Comparison of ENCODE assay signal across 26 cellular contexts in genomic region chr4:123706961-123707360, GRCh38.
A peak's percentile ranks its signal among the peaks of the same experiment; 100 is the strongest.
DNase-seq lines count a peak whose midpoint lies in the region; ATAC-seq and TF ChIP-seq lines count a peak whose summit lies in the region.
"Had no signal": no experiment of that assay in that cellular context is flagged by ENCODE, and none has a peak within 500 bp of the region (broad histone marks: within the 10 kb centered on the region; RNA-seq: fewer than 3 reads in every experiment).

No MANE protein-coding gene starts in this region.

- H3K9ac ChIP-seq in IMR-90 (ENCODE audit: low read depth, low read length): no peak overlapping the region

- peak overlapping the region; percentile 50; the same call in 1 of the 2 replicates for H4K5ac ChIP-seq in IMR-90 (ENCODE audit: low read depth, low read length)

- no peaks in the 10 kb centered on the region for H4K20me1 ChIP-seq in IMR-90 (ENCODE audit: insufficient read depth, low read length)

- peak overlapping the region; percentile 24; the same call in 1 of the 2 replicates for H2BK20ac ChIP-seq in IMR-90 (ENCODE audit: low read depth, low read length)

- H3K4me3 ChIP-seq in IMR-90 (ENCODE audit: insufficient read depth, low read depth, low read length): no peak overlapping the region
- no peak overlapping the region for H3K4me3 ChIP-seq in choroid plexus epithelial cell (ENCODE audit: low read depth, low read length)
- H3K4me3 ChIP-seq in mucosa of descending colon: no peak overlapping the region
- H3K4me3 ChIP-seq in gastrocnemius medialis: no peak overlapping the region
- H3K4me3 ChIP-seq: coronary artery, ovary, skin epidermis, upper lobe of left lung had no signal

- H3K79me1 ChIP-seq in IMR-90 (ENCODE audit: low read depth in 1 of 2, low read length in 2 of 2): no peaks in the 10 kb centered on the region

- no peak overlapping the region for H3K18ac ChIP-seq in IMR-90 (ENCODE audit: low read depth, low read length)

- H3K9me3 ChIP-seq in IMR-90 (ENCODE audit: control insufficient read depth, insufficient read depth, low read length) (peaks cover 13% of the 10 kb centered on the region), mucosa of descending colon (peaks cover 12% of the 10 kb centered on the region), gastrocnemius medialis (no peaks in the 10 kb centered on the region)

- dilution Hi-C loops in IMR-90 (cut with HindIII; ENCODE audit: low sequenced_read_pairs, unreplicated experiment): no loop called here

- no peak for TF ChIP-seq POLR2A in IMR-90 (IDR thresholded peaks at IDR 0.05; ENCODE audit: low read depth, low read length)
- TF ChIP-seq POLR2A in gastrocnemius medialis (IDR thresholded peaks at IDR 0.05): no peak

- TF ChIP-seq CTCF in IMR-90 (conservative IDR thresholded peaks at IDR 0.05; ENCODE audit: low read depth, low read length) (no peak), choroid plexus epithelial cell (conservative IDR thresholded peaks at IDR 0.05; ENCODE audit: low read depth, low read length) (no peak), mucosa of descending colon (IDR thresholded peaks at IDR 0.05) (no peak), gastrocnemius medialis (IDR thresholded peaks at IDR 0.05 in 4 of 5, conservative IDR thresholded peaks at IDR 0.05 in 1 of 5) (no peak)

- H2AK9ac ChIP-seq in IMR-90 (replicated peaks; ENCODE audit: low read depth, low read length, poor library complexity): no peak overlapping the region

- H3K36me3 ChIP-seq in IMR-90 (ENCODE audit: control insufficient read depth, insufficient read depth, low read length): no peaks in the 10 kb centered on the region
- H3K36me3 ChIP-seq in mucosa of descending colon (ENCODE audit: low read depth): no peaks in the 10 kb centered on the region
- H3K36me3 ChIP-seq in gastrocnemius medialis: no peaks in the 10 kb centered on the region
- H3K36me3 ChIP-seq: ovary, upper lobe of left lung had no signal

- H3K4me2 ChIP-seq in IMR-90 (ENCODE audit: low read depth, low read length): peak overlapping the region; percentile 46; the same call in 1 of the 2 replicates

- H3K27me3 ChIP-seq in IMR-90 (ENCODE audit: control insufficient read depth, insufficient read depth, low read length) (no peaks in the 10 kb centered on the region), gastrocnemius medialis (no peaks in the 10 kb centered on the region)
- H3K27me3 ChIP-seq: ovary, upper lobe of left lung had no signal

- no peak overlapping the region for H2BK120ac ChIP-seq in IMR-90 (ENCODE audit: low read depth, low read length)

- H3K9me1 ChIP-seq in IMR-90 (ENCODE audit: insufficient read depth, low read length): no peaks in the 10 kb centered on the region; the same call in 1 of the 2 replicates

- H2BK5ac ChIP-seq in IMR-90 (ENCODE audit: low read depth, low read length, poor library complexity, severe bottlenecking): no peak overlapping the region

- H3K56ac ChIP-seq in IMR-90 (ENCODE audit: extremely low read depth, insufficient read depth, low read length): no peak overlapping the region

- POLR2A ChIA-PET in IMR-90 (lab: Charles Lee; ENCODE audit: unreplicated experiment): no interaction called here

- H2BK15ac ChIP-seq in IMR-90 (ENCODE audit: low read depth, low read length): peak overlapping the region; percentile 24; the same call in 1 of the 3 replicates

- peak overlapping the region; percentile 62; the same call in 1 of the 2 replicates for H3K23ac ChIP-seq in IMR-90 (ENCODE audit: low read depth, low read length)

- ATAC-seq in IMR-90 (ENCODE audit: low read depth): peak; percentile 35
- no peak for ATAC-seq in mucosa of descending colon
- ATAC-seq in gastrocnemius medialis: no peak
- ATAC-seq: activated CD4-positive, alpha-beta T cell treated with anti-CD3 and anti-CD28 coated beads for 36 hours; activated CD8-positive, alpha-beta T cell treated with anti-CD3 and anti-CD28 coated beads, Interleukin-2, amount 10 ng/mL, durations not matched to agents 7 days and 5 days had no signal

- intact Hi-C loops in IMR-90 (cut with micrococcal nuclease): no loop called here
- intact Hi-C loops in mucosa of descending colon (cut with DNase I, micrococcal nuclease): no loop called here
- intact Hi-C loops in gastrocnemius medialis (cut with DNase I; ENCODE audit: low total_unique reads): no loop called here

- H2AFZ ChIP-seq in IMR-90 (replicated peaks; ENCODE audit: low read length, poor library complexity): no peak overlapping the region

- WGBS in IMR-90 (ENCODE audit: extremely low coverage in 2 of 2, insufficient read length in 1 of 2), 2 experiments: no CpG with 5 or more reads among the region's 1 CpG

- no TSS peak for BruUV-seq in IMR-90 (replicated peaks; lab: Mats Ljungman, UMichigan)

- in situ Hi-C loops in IMR-90 (cut with MboI; ENCODE audit: low sequenced_read_pairs) (no loop called here), gastrocnemius medialis (cut with MboI; ENCODE audit: low sequenced_read_pairs in 4 of 4) (no loop called here)

- CTCF ChIA-PET in IMR-90 (lab: Yijun Ruan, JAX): no interaction called here

- H3K27ac ChIP-seq in IMR-90 (ENCODE audit: insufficient read depth, low read length) (no peak overlapping the region), gastrocnemius medialis (no peak overlapping the region)
- H3K27ac ChIP-seq: 22Rv1, coronary artery, epithelial cell of prostate, ovary, skin epidermis, upper lobe of left lung, VCaP had no signal

- DNase-seq in AG08395 (ENCODE audit: low spot score): peak; percentile 27
- no peak for DNase-seq in IMR-90
- DNase-seq in choroid plexus epithelial cell (ENCODE audit: low read depth): peak; percentile 2
- peak; percentile 60 for DNase-seq in kidney tubule cell (ENCODE audit: low spot score)
- no peak for DNase-seq in mucosa of descending colon
- DNase-seq in GDM1 (lab: John Stamatoyannopoulos, UW): no peak
- no peak for DNase-seq in medulla oblongata (ENCODE audit: extremely low spot score)
- no peak for DNase-seq in gastrocnemius medialis
- DNase-seq: activated CD4-positive, alpha-beta T cell treated with anti-CD3 and anti-CD28 coated beads for 36 hours; activated CD8-positive, alpha-beta T cell treated with anti-CD3 and anti-CD28 coated beads, Interleukin-2, amount 10 ng/mL, durations not matched to agents 7 days and 5 days; CD4-positive, alpha-beta memory T cell; effector CD8-positive, alpha-beta T cell; glutamatergic neuron; HCEC 1CT; NCI-H1092; NCI-H1694 treated with DMSO at 0.1 percent for 48 hours; NCI-H82; ovary; SHP77 treated with DMSO at 0.1 percent for 48 hours; stimulated activated naive CD4-positive, alpha-beta T cell; upper lobe of left lung had no signal

- no peak overlapping the region for H2AK5ac ChIP-seq in IMR-90 (ENCODE audit: low read depth, low read length)

- H3K14ac ChIP-seq in IMR-90 (replicated peaks; ENCODE audit: low read depth, low read length): no peak overlapping the region; the same call in 1 of the 2 replicates

- TF ChIP-seq RAD21 in IMR-90 (IDR thresholded peaks at IDR 0.05; ENCODE audit: low read length): no peak

- H3K4me1 ChIP-seq in IMR-90 (ENCODE audit: control insufficient read depth, insufficient read depth, low read length) (no peaks in the 10 kb centered on the region; the same call in 1 of the 2 replicates), mucosa of descending colon (ENCODE audit: low read depth) (no peaks in the 10 kb centered on the region), gastrocnemius medialis (no peaks in the 10 kb centered on the region)
- H3K4me1 ChIP-seq: upper lobe of left lung had no signal

- H3K4ac ChIP-seq in IMR-90 (ENCODE audit: low read depth, low read length): no peak overlapping the region

- no peak overlapping the region for H4K91ac ChIP-seq in IMR-90 (ENCODE audit: insufficient read depth, low read depth, low read length)

- H4K8ac ChIP-seq in IMR-90 (ENCODE audit: low read depth in 2 of 2, low read length in 2 of 2): no peak overlapping the region

TF ChIP-seq in IMR-90, 13 proteins besides CTCF, POLR2A, EP300 and RAD21:
- TF ChIP-seq MXI1 (IDR thresholded peaks at IDR 0.05; ENCODE audit: borderline replicate concordance, low read depth, low read length): no peak
- no peak for TF ChIP-seq RCOR1 (IDR thresholded peaks at IDR 0.05; ENCODE audit: insufficient replicate concordance, low read length)
- TF ChIP-seq MAZ (IDR thresholded peaks at IDR 0.05; ENCODE audit: borderline replicate concordance, low read depth, low read length): no peak
- TF ChIP-seq CEBPB (IDR thresholded peaks at IDR 0.05; ENCODE audit: low read depth, low read length): no peak
- no peak for TF ChIP-seq USF2 (IDR thresholded peaks at IDR 0.05; ENCODE audit: low read depth, low read length)
- TF ChIP-seq BHLHE40 (IDR thresholded peaks at IDR 0.05; ENCODE audit: low read depth, low read length): no peak
- no peak for TF ChIP-seq SMC3 (IDR thresholded peaks at IDR 0.05; ENCODE audit: low read depth, low read length)

Comparison
In these comparisons a context has a peak if more than half of its experiments do, and no peak if none do; other contexts are left out.
1. DNase-seq: peak in AG08395 (single experiment), choroid plexus epithelial cell (single experiment) and kidney tubule cell (single experiment); none in IMR-90 (single experiment), mucosa of descending colon (0 of 3), GDM1 (single experiment), medulla oblongata (single experiment) and gastrocnemius medialis (0 of 2).